In the genomic region with DNA sequence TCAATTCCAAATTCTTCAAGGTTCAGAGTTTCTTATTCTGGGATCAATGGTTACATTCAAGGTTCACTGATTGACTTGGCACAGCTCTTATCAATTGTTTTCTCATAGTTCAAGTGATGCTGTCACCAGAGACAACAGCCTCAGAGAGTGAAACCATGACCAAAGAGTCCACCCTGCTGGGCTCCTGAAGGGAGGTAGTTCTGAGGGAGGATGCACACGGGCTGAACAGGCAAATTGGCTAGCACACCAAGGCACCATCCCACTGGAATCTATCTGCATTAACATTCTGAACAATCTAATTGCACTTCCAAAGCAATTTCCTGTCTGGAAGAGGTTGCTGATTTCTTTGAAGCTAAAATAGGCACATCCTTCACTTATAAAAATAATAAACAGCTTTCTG, we compare ENCODE assay signal across 15 cellular contexts. TPM values are rescaled to one million over a fixed set of nuclear protein-coding genes. Genes with fewer than 3 reads are reported as not detected.
A peak's percentile ranks its signal among the peaks of the same experiment; 100 is the strongest.
DNase-seq lines count a peak whose midpoint lies in the region; ATAC-seq, FAIRE-seq and TF ChIP-seq lines count a peak whose summit lies in the region.
"Had no signal": no experiment of that assay in that cellular context is flagged by ENCODE, and none has a peak within 500 bp of the region (broad histone marks: within the 10 kb centered on the region; RNA-seq: fewer than 3 reads in every experiment).

No MANE protein-coding gene starts in this region.

- 0% methylated on average over 1 of the region's 1 CpG for WGBS in HepG2 (ENCODE audit: low lambda C conversion rate)
- WGBS in right lobe of liver (ENCODE audit: insufficient coverage, low coverage, low lambda C conversion rate, missing lambda C conversion rate) = 11% methylated on average over 1 of the region's 1 CpG

- DNase-seq in HepG2 (ENCODE audit: low spot score) (no peak), right lobe of liver (no peak), mucosa of descending colon (no peak), iPS-NIHi7 (ENCODE audit: extremely low spot score) (no peak), kidney tubule cell (ENCODE audit: low spot score) (no peak)
- DNase-seq: BE2C; CD4-positive, alpha-beta memory T cell; DMS79; GM23248; H9 had no signal

- TF ChIP-seq RAD21 in HepG2 (CRISPR knock-in tag; IDR thresholded peaks at IDR 0.05) = no peak

- H3K27ac ChIP-seq in HepG2 (ENCODE audit: extremely low read length, insufficient read depth, low read length) = no peak overlapping the region
- no peak overlapping the region for H3K27ac ChIP-seq in right lobe of liver
- H3K27ac ChIP-seq in OCI-LY3 (ENCODE audit: low read length) = no peak overlapping the region
- H3K27ac ChIP-seq: A549, C4-2B, GM23248 had no signal

- H3K79me2 ChIP-seq in HepG2 (ENCODE audit: insufficient read depth, low read length) (no peaks in the 10 kb centered on the region), OCI-LY3 (ENCODE audit: low read length) (no peaks in the 10 kb centered on the region)

- no peak overlapping the region for H3K4me2 ChIP-seq in HepG2 (ENCODE audit: low read depth, low read length)
- H3K4me2 ChIP-seq in OCI-LY3 (ENCODE audit: low read length) = no peak overlapping the region
- H3K4me2 ChIP-seq: A549 had no signal

- H2AFZ ChIP-seq in HepG2 (ENCODE audit: low read length) (no peak overlapping the region), OCI-LY3 (ENCODE audit: low read depth, low read length) (peak overlapping the region; percentile 4; the same call in 1 of the 2 replicates)
- H2AFZ ChIP-seq: GM23248 had no signal

- H4K20me1 ChIP-seq in HepG2 (ENCODE audit: insufficient read depth, low read length) (no peaks in the 10 kb centered on the region), OCI-LY3 (ENCODE audit: insufficient read depth, low read length) (no peaks in the 10 kb centered on the region)

- POLR2A ChIA-PET in HepG2 (lab: Yijun Ruan, JAX) = interaction anchor here (1.6 kb wide), 1 partner anchor 17 kb away, joined by 4 read pairs; a partner anchor contains a TSS

- H3K9ac ChIP-seq in HepG2 (ENCODE audit: insufficient read depth, low read depth, low read length) (no peak overlapping the region), OCI-LY3 (ENCODE audit: low read length) (no peak overlapping the region)
- H3K9ac ChIP-seq: GM23248 had no signal

- 0 out of 2 replicates have a peak, but pooled peaks cover 6% of the 10 kb centered on the region for H3K4me1 ChIP-seq in HepG2 (ENCODE audit: insufficient read depth, low read length)
- H3K4me1 ChIP-seq in right lobe of liver = no peaks in the 10 kb centered on the region
- peaks cover 14% of the 10 kb centered on the region for H3K4me1 ChIP-seq in OCI-LY3 (ENCODE audit: low read length)
- H3K4me1 ChIP-seq in mucosa of descending colon (ENCODE audit: low read depth) = no peaks in the 10 kb centered on the region
- H3K4me1 ChIP-seq: A549, BE2C had no signal

- no peak for TF ChIP-seq EP300 in HepG2 (IDR thresholded peaks at IDR 0.05; ENCODE audit: low read depth in 2 of 2, low read length in 2 of 2)
- TF ChIP-seq EP300 in HepG2 (CRISPR knock-in tag; IDR thresholded peaks at IDR 0.05; ENCODE audit: borderline replicate concordance) = no peak

- intact Hi-C loops in HepG2 (cut with micrococcal nuclease; ENCODE audit: unreplicated experiment) = no loop called here
- intact Hi-C loops in right lobe of liver (cut with DNase I) = no loop called here
- intact Hi-C loops in mucosa of descending colon (cut with DNase I, micrococcal nuclease) = no loop called here

- BruUV-seq in HepG2 (replicated peaks; lab: Mats Ljungman, UMichigan) = no TSS peak

- in situ Hi-C loops in HepG2 (cut with HindIII; ENCODE audit: extremely low pct_ligation_motif_present, low pct_unique_long_range_greater_than_20kb) = no loop called here

- CTCF ChIA-PET in HepG2 (lab: Yijun Ruan, JAX; ENCODE audit: low intra/inter-chr PET ratio, low total read pairs) = no interaction called here

- H3K4me3 ChIP-seq in HepG2 (replicated peaks in 1 of 3; ENCODE audit: insufficient read depth in 1 of 3, low read depth in 2 of 3, low read length in 3 of 3) = no peak overlapping the region
- no peak overlapping the region for H3K4me3 ChIP-seq in right lobe of liver
- H3K4me3 ChIP-seq in OCI-LY3 (ENCODE audit: low read length) = no peak overlapping the region
- no peak overlapping the region for H3K4me3 ChIP-seq in mucosa of descending colon
- H3K4me3 ChIP-seq: A549, GM23248 had no signal

- no peak for FAIRE-seq in HepG2 (lab: Jason Lieb, UNC)
- FAIRE-seq: A549, GM12891 had no signal

- H3K27me3 ChIP-seq in HepG2 (ENCODE audit: control insufficient read depth in 1 of 2, insufficient read depth in 2 of 2, low read length in 2 of 2) = no peaks in the 10 kb centered on the region
- no peaks in the 10 kb centered on the region for H3K27me3 ChIP-seq in right lobe of liver
- peaks cover 4% of the 10 kb centered on the region; the same call in 1 of the 2 replicates for H3K27me3 ChIP-seq in OCI-LY3 (ENCODE audit: low read depth, low read length)
- H3K27me3 ChIP-seq: BE2C had no signal

- TF ChIP-seq CTCF in HepG2 (CRISPR knock-in tag; IDR thresholded peaks at IDR 0.05) (no peak), right lobe of liver (IDR thresholded peaks at IDR 0.05) (no peak), OCI-LY3 (IDR thresholded peaks at IDR 0.05; ENCODE audit: low read depth, low read length) (no peak), mucosa of descending colon (IDR thresholded peaks at IDR 0.05) (no peak)

- TF ChIP-seq POLR2A in HepG2 (IDR thresholded peaks at IDR 0.05; ENCODE audit: insufficient read depth in 1 of 2, low read depth in 2 of 2, low read length in 2 of 2) = no peak
- TF ChIP-seq POLR2A in right lobe of liver (IDR thresholded peaks at IDR 0.05) = no peak

- H3K9me3 ChIP-seq in HepG2 (ENCODE audit: low read length) = no peaks in the 10 kb centered on the region
- H3K9me3 ChIP-seq in right lobe of liver = no peaks in the 10 kb centered on the region
- no peaks in the 10 kb centered on the region for H3K9me3 ChIP-seq in OCI-LY3 (ENCODE audit: insufficient read depth, low read length)
- no peaks in the 10 kb centered on the region for H3K9me3 ChIP-seq in mucosa of descending colon
- H3K9me3 ChIP-seq: A549, BE2C had no signal

- ATAC-seq in HepG2 = peak; percentile 52; the same call in 1 of the 3 replicates
- ATAC-seq in right lobe of liver = no peak
- ATAC-seq in mucosa of descending colon = peak; percentile 56
- no peak for ATAC-seq in HG03571 (IDR thresholded peaks at IDR 0.05; ENCODE audit: unreplicated experiment)
- ATAC-seq: A549 had no signal

- no peaks in the 10 kb centered on the region for H3K36me3 ChIP-seq in HepG2 (replicated peaks in 1 of 2; ENCODE audit: control insufficient read depth in 1 of 2, insufficient read depth in 2 of 2, low read length in 2 of 2)
- H3K36me3 ChIP-seq in right lobe of liver = no peaks in the 10 kb centered on the region
- no peaks in the 10 kb centered on the region for H3K36me3 ChIP-seq in OCI-LY3 (replicated peaks; ENCODE audit: low read depth, low read length)
- H3K36me3 ChIP-seq in mucosa of descending colon (ENCODE audit: low read depth) = no peaks in the 10 kb centered on the region
- H3K36me3 ChIP-seq: BE2C had no signal

TF ChIP-seq in HepG2, 621 proteins besides CTCF, POLR2A, EP300 and RAD21:
- TF ChIP-seq MEF2D (CRISPR knock-in tag; IDR thresholded peaks at IDR 0.05) (no peak), CENPT (CRISPR knock-in tag; IDR thresholded peaks at IDR 0.05; ENCODE audit: low read depth) (no peak)
- TF ChIP-seq, protein P1, sequence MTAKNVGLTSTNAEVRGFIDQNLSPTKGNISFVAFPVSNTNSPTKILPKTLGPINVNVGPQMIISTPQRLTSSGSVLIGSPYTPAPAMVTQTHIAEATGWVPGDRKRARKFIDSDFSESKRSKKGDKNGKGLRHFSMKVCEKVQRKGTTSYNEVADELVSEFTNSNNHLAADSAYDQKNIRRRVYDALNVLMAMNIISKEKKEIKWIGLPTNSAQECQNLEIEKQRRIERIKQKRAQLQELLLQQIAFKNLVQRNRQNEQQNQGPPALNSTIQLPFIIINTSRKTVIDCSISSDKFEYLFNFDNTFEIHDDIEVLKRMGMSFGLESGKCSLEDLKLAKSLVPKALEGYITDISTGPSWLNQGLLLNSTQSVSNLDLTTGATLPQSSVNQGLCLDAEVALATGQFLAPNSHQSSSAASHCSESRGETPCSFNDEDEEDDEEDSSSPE (CRISPR knock-in tag; IDR thresholded peaks at IDR 0.05) = no peak

RNA-seq across cellular contexts. Expression of a gene that starts 16.6 kb away (rescaled TPM):
- total RNA-seq in HepG2 (2016; rRNA removed; fragmentation: Illumina TruSeq; extraction: Trizol) (14.7 and 17.8 TPM in 2 replicates), right lobe of liver (10 to 100 TPM in 2 of 6 experiments, 1 to 10 TPM in 4; 7.0 to 13.0 (median 9.7) TPM), mucosa of descending colon (100 to 1,000 TPM in 1 of 3 donors, 10 to 100 TPM in 2; 62.3 to 104 (median 84.0) TPM)
- total RNA-seq in HepG2 (2016; cell fraction: cytosol; rRNA removed; fragmentation: Illumina TruSeq; extraction: Trizol; ENCODE audit: low read depth) = 9.7 and 12.8 TPM in 2 replicates
- 15.0 and 17.5 TPM in 2 replicates for total RNA-seq in HepG2 (2016; cell fraction: insoluble cytoplasmic fraction; rRNA removed; fragmentation: Illumina TruSeq; extraction: Trizol)
- total RNA-seq in HepG2 (2016; cell fraction: membrane; rRNA removed; fragmentation: Illumina TruSeq; extraction: Trizol) = 9.3 and 9.5 TPM in 2 replicates
- total RNA-seq in HepG2 (2016; cell fraction: nucleus; rRNA removed; fragmentation: Illumina TruSeq; extraction: Trizol) = 24.7 and 28.9 TPM in 2 replicates
- polyA plus RNA-seq in HepG2 (2011; rRNA removed) = 6.8 and 8.7 TPM in 2 replicates
- 2.3 and 3.7 TPM in 2 replicates for polyA plus RNA-seq in HepG2 (2011; cell fraction: cytosol; rRNA removed)
- 6.2 and 8.6 TPM in 2 replicates for polyA plus RNA-seq in HepG2 (2011; cell fraction: nucleus; rRNA removed)
- polyA plus RNA-seq in HepG2 (2012) = 7.5 and 8.7 TPM in 2 replicates
- polyA plus RNA-seq in HepG2 (2016; cell fraction: cytosol; fragmentation: Illumina TruSeq; extraction: Trizol; ENCODE audit: low read depth) = 0.36 and 0.77 TPM in 2 replicates
- 13.9 and 14.1 TPM in 2 replicates for polyA plus RNA-seq in HepG2 (2016; cell fraction: insoluble cytoplasmic fraction; fragmentation: Illumina TruSeq; extraction: Trizol; ENCODE audit: low read depth)
- polyA plus RNA-seq in HepG2 (2016; cell fraction: membrane; fragmentation: Illumina TruSeq; extraction: Trizol; ENCODE audit: low read depth) = 1.1 and 1.3 TPM in 2 replicates
- polyA plus RNA-seq in HepG2 (2016; cell fraction: nucleus; fragmentation: Illumina TruSeq; extraction: Trizol; ENCODE audit: insufficient read depth, low read depth) = 17.0 and 17.5 TPM in 2 replicates
- 4.9 and 14.7 TPM in 2 replicates for polyA minus RNA-seq in HepG2 (2011; rRNA and poly(A)+ RNA removed; ENCODE audit: low replicate concordance)
- 6.5 and 6.9 TPM in 2 replicates for polyA minus RNA-seq in HepG2 (2011; cell fraction: cytosol; rRNA and poly(A)+ RNA removed)
- polyA minus RNA-seq in HepG2 (2011; cell fraction: nucleus; rRNA and poly(A)+ RNA removed) = 40.7 and 43.9 TPM in 2 replicates
- polyA plus RNA-seq: CD4-positive, alpha-beta memory T cell had no signal

Comparison
In these comparisons a context has a peak if more than half of its experiments do, and no peak if none do; other contexts are left out.
1. ATAC-seq: peak in HepG2 (single experiment) and mucosa of descending colon (single experiment); none in right lobe of liver (0 of 4) and HG03571 (single experiment).